2 cellular contexts compared by ENCODE assay signal in the genomic region with DNA sequence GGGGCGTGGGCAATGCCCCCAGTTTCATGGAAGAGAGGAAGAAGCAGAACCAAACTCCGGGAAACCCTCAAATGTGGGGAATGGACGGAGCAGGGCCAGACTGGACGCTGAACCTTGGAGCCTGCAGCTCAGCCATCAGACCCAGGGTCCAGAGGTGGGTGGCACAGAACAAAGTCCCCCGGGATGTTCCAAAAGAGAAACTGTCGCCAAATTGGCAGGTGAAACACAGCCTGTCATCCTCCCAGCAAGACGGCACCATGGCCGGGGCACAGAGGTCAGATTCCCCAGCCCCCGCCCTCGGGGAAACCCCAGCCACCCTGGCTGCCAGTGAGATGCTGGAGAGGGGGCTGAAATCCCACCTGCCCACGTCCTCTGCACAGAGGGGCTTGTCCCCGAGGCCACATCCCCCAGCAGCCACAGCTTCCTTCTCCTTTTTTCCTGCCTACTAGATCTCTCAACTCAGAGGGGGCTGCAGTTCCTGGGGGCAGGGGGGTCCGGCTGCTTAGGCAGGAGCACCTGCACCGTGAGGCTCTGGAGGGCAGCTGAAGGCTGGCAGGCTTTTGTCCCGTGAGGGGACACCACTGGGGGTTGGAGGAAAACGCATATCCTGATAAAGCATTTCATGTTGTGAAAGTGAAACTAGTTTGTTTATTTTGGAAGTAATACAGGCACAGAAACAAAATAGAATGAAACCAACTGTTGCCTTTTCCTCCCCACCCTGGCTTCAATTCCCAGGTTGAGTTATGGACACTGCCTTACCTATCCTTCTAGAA.
TF ChIP-seq lines count a peak whose summit lies in the region.

No MANE protein-coding gene starts in this region.

TF ChIP-seq in SK-N-SH, 30 proteins besides CTCF, POLR2A, EP300 and RAD21 (continued from another document):
- no peak for TF ChIP-seq REST (IDR thresholded peaks at IDR 0.05; ENCODE audit: low read depth, low read length)
- TF ChIP-seq TEAD4 (IDR thresholded peaks at IDR 0.05; ENCODE audit: borderline replicate concordance, insufficient read depth): no peak
- TF ChIP-seq GABPA (IDR thresholded peaks at IDR 0.05; ENCODE audit: low read depth): no peak
- no peak for TF ChIP-seq NFIC (IDR thresholded peaks at IDR 0.05; ENCODE audit: borderline replicate concordance)
- TF ChIP-seq POLR2AphosphoS5 (IDR thresholded peaks at IDR 0.05; ENCODE audit: low read depth, low read length): no peak

TF ChIP-seq in SK-N-SH treated with all-trans-retinoic acid at 6 μM for 48 hours, 23 proteins besides CTCF, POLR2A, EP300 and RAD21 (continued from another document):
- TF ChIP-seq POU6F1 (CRISPR knock-in tag; IDR thresholded peaks at IDR 0.05; ENCODE audit: borderline replicate concordance, low read depth): no peak
- no peak for TF ChIP-seq SNAI2 (CRISPR knock-in tag; IDR thresholded peaks at IDR 0.05)
- TF ChIP-seq ZFP3 (CRISPR knock-in tag; IDR thresholded peaks at IDR 0.05): no peak
- no peak for TF ChIP-seq ZNF70 (CRISPR knock-in tag; IDR thresholded peaks at IDR 0.05)
- no peak for TF ChIP-seq ESRRG (CRISPR knock-in tag; IDR thresholded peaks at IDR 0.05)
- no peak for TF ChIP-seq ZC3H10 (CRISPR knock-in tag; IDR thresholded peaks at IDR 0.05)
- TF ChIP-seq CSRNP3 (CRISPR knock-in tag; IDR thresholded peaks at IDR 0.05): no peak
- no peak for TF ChIP-seq ZNF565 (CRISPR knock-in tag; conservative IDR thresholded peaks at IDR 0.05; ENCODE audit: low read depth)
